8 cellular contexts compared by ENCODE assay signal in the genomic region with DNA sequence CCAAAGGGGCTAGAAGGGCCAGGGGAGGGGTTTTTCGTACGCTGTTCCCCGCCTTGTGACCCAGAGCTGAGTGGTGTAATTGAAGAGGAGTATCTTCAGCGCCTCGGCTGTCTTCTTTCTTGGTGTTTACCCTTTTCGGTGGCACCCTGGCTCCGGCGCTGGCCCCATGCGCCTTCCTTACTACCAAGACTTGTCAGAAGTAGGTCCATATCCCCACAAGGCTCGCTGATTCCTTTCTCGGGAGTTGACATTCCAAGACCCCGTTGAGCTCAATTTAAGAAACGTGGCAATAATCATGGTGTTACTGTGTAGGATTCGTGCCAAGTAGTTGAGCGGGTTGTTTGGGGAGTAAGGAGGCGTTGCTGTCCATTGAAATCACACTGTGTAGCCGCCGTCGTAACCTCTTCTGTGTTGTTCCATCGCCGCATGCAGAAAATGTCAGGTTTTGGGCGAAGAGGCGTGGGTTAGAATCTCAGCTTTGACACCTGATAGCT. TPM values are rescaled to one million over a fixed set of nuclear protein-coding genes. Genes with fewer than 3 reads are reported as not detected.
DNase-seq lines count a peak whose midpoint lies in the region; TF ChIP-seq lines count a peak whose summit lies in the region.

No MANE protein-coding gene starts in this region.

- H4K20me1 ChIP-seq in hepatocyte (ENCODE audit: insufficient read depth, poor library complexity, severe bottlenecking), result no peaks in the 10 kb centered on the region

- H3K79me2 ChIP-seq in hepatocyte, result peaks cover 85% of the 10 kb centered on the region

- H3K4me1 Mint-ChIP-seq in HFFc6 (ENCODE audit: low read depth), result peaks cover 26% of the 10 kb centered on the region

- peak; percentile 46 for DNase-seq in stimulated activated CD4-positive, alpha-beta T cell treated with anti-CD3 and anti-CD28 coated beads, Interleukin-15, amount 100 ng/mL, for 24 hours
- no peak for DNase-seq in stimulated activated CD4-positive, alpha-beta T cell treated with anti-CD3 and anti-CD28 coated beads, Interleukin-12 subunit alpha, Interleukin-12 subunit beta, amount 100 ng/mL, for 4 hours
- peak; percentile 46 for DNase-seq in HFFc6
- DNase-seq in MG63, result peak; percentile 36
- peak in 35 of 58 donors; percentile 2 to 65 (median 24) for DNase-seq in anterior cingulate cortex (lab: John Stamatoyannopoulos, UW)
- DNase-seq in hepatocyte (ENCODE audit: low spot score), result no peak
- DNase-seq in skeletal muscle cell (ENCODE audit: low read depth), result peak; percentile 6
- no peak for DNase-seq in 8988T

- H2AFZ ChIP-seq in hepatocyte, result peak overlapping the region; percentile 94

- WGBS in hepatocyte (ENCODE audit: low lambda C conversion rate, missing lambda C conversion rate), result 8% methylated on average over 23 of the region's 23 CpGs

- peak overlapping the region; percentile 85 for H3K4me2 ChIP-seq in hepatocyte

- H3K9me2 ChIP-seq in hepatocyte (replicated peaks; ENCODE audit: insufficient read depth), result no peaks in the 10 kb centered on the region

- peaks cover 5% of the 10 kb centered on the region for H3K36me3 Mint-ChIP-seq in HFFc6 (ENCODE audit: low read depth)

- no peak overlapping the region for H3K4me3 Mint-ChIP-seq in HFFc6

- H3K27me3 ChIP-seq in MG63 (no peaks in the 10 kb centered on the region), hepatocyte (no peaks in the 10 kb centered on the region)

- H3K27ac ChIP-seq in hepatocyte, result peak overlapping the region; percentile 89

- H3K27ac Mint-ChIP-seq in HFFc6, result no peak overlapping the region

- H3K36me3 ChIP-seq in MG63 (peaks cover 11% of the 10 kb centered on the region), hepatocyte (replicated peaks; ENCODE audit: insufficient read depth, low read depth) (no peaks in the 10 kb centered on the region)

- H3K9me3 ChIP-seq in MG63 (peaks cover 4% of the 10 kb centered on the region; the same call in 1 of the 2 replicates), hepatocyte (ENCODE audit: low read depth) (no peaks in the 10 kb centered on the region)

- H3K27me3 Mint-ChIP-seq in HFFc6 (ENCODE audit: insufficient read depth), result no peaks in the 10 kb centered on the region; the same call in 1 of the 2 replicates

- H3K4me3 ChIP-seq in MG63, result peak overlapping the region; percentile 74
- H3K4me3 ChIP-seq in hepatocyte, result peak overlapping the region; percentile 73
- peak overlapping the region; percentile 78 for H3K4me3 ChIP-seq in skeletal muscle cell (ENCODE audit: low read depth, low read length)

- H3K9me3 Mint-ChIP-seq in HFFc6, result no peaks in the 10 kb centered on the region

- peaks cover 5% of the 10 kb centered on the region for H3K4me1 ChIP-seq in hepatocyte (ENCODE audit: insufficient read depth)

- TF ChIP-seq CTCF in HFFc6 (IDR thresholded peaks at IDR 0.05), result no peak
- no peak for TF ChIP-seq CTCF in hepatocyte (IDR thresholded peaks at IDR 0.05; ENCODE audit: poor library complexity)

RNA-seq across cellular contexts. Expression of a gene that starts 0.8 kb away (rescaled TPM):
- 10 to 100 TPM; 40.4 to 57.3 (median 51.5) TPM for total RNA-seq in HFFc6 (2021; fragmentation: NEBNext Ultra II Directional; extraction: Animal tissue kit (Norgen Biotek cat#: 25700))
- 88.5 and 186 TPM in 2 replicates for total RNA-seq in MG63 (2014; rRNA removed; shearing (Covaris generic); ENCODE audit: low replicate concordance)
- 32.5 and 39.5 TPM in 2 replicates for total RNA-seq in hepatocyte
- polyA plus RNA-seq in hepatocyte, result 44.5 and 47.6 TPM in 2 replicates

RNA-seq across cellular contexts. Expression of a gene that starts 0.9 kb away (rescaled TPM):
- 10 to 100 TPM in 5 of 6 experiments, 1 to 10 TPM in 1; 8.5 to 10.7 (median 10.5) TPM for total RNA-seq in HFFc6 (2021; fragmentation: NEBNext Ultra II Directional; extraction: Animal tissue kit (Norgen Biotek cat#: 25700))
- total RNA-seq in MG63 (2014; rRNA removed; shearing (Covaris generic); ENCODE audit: low replicate concordance), result 11.4 and 29.5 TPM in 2 replicates
- total RNA-seq in hepatocyte, result 13.2 and 16.8 TPM in 2 replicates
- 4.2 and 6.4 TPM in 2 replicates for polyA plus RNA-seq in hepatocyte

Comparison
In these comparisons a context has a peak if more than half of its experiments do, and no peak if none do; other contexts are left out.
1. DNase-seq: peak in stimulated activated CD4-positive, alpha-beta T cell treated with anti-CD3 and anti-CD28 coated beads, Interleukin-15, amount 100 ng/mL, for 24 hours (single experiment), HFFc6 (single experiment), MG63 (single experiment), anterior cingulate cortex (35 of 58) and skeletal muscle cell (single experiment); none in stimulated activated CD4-positive, alpha-beta T cell treated with anti-CD3 and anti-CD28 coated beads, Interleukin-12 subunit alpha, Interleukin-12 subunit beta, amount 100 ng/mL, for 4 hours (single experiment), hepatocyte (single experiment) and 8988T (single experiment).
2. Peak in every context shown above with its lines, with median percentiles within 50 percentile points of each other: H3K4me3 ChIP-seq.